28 cellular contexts compared by ENCODE assay signal in genomic region chr1:64234714-64235113, GRCh38. TPM values are rescaled to one million over a fixed set of nuclear protein-coding genes. Genes with fewer than 3 reads are reported as not detected.
"Had no signal": no experiment of that assay in that cellular context is flagged by ENCODE, and none has a peak within 500 bp of the region (broad histone marks: within the 10 kb centered on the region; RNA-seq: fewer than 3 reads in every experiment).

No MANE protein-coding gene starts in this region.

- H3K36me3 Mint-ChIP-seq: activated naive CD8-positive, alpha-beta T cell treated with anti-CD3 and anti-CD28 coated beads, Interleukin-2, amount 10 ng/mL, durations not matched to agents 7 days and 5 days had no signal

- H3K36me3 ChIP-seq: cardiac muscle cell, esophagus muscularis mucosa, heart right ventricle, left ventricle myocardium inferior, prostate gland, right atrium auricular region, thyroid gland had no signal

- H3K9me3 Mint-ChIP-seq: activated CD4-positive, alpha-beta T cell treated with anti-CD3 and anti-CD28 coated beads, Interleukin-2, amount 10 ng/mL, durations not matched to agents 7 days and 5 days; activated naive CD8-positive, alpha-beta T cell treated with anti-CD3 and anti-CD28 coated beads, Interleukin-2, amount 10 ng/mL, durations not matched to agents 7 days and 5 days; activated T-cell treated with anti-CD3 and anti-CD28 coated beads, Interleukin-2, amount 50 U/mL, for 24 hours; activated T-helper 2 cell treated with anti-CD3 and anti-CD28 coated beads, Interferon-gamma antibody, Interleukin-2, Interleukin-4, amounts not matched to agents 10 μg/mL and 5 μg/mL and 100 μg/mL, durations not matched to agents 14 hours and 24 hours and 36 hours; dendritic cell treated with granulocyte-macrophage colony-stimulating factor and Interleukin-4, amounts not matched to agents 40 ng/mL and 50 ng/mL, for 4 days had no signal

- H3K9me3 ChIP-seq: esophagus muscularis mucosa, heart right ventricle, left ventricle myocardium inferior, prostate gland, right atrium auricular region, thyroid gland had no signal

- H3K4me1 ChIP-seq: esophagus muscularis mucosa, heart right ventricle, left ventricle myocardium inferior, prostate gland, right atrium auricular region, thyroid gland had no signal

- DNase-seq: activated CD4-positive, alpha-beta T cell treated with anti-CD3 and anti-CD28 coated beads, Interleukin-2, amount 10 ng/mL, durations not matched to agents 7 days and 5 days; activated CD8-positive, alpha-beta T cell treated with anti-CD3 and anti-CD28 coated beads, Interleukin-2, amount 10 ng/mL, durations not matched to agents 7 days and 5 days; activated naive CD4-positive, alpha-beta T cell treated with Interleukin-2 at 50 U/mL for 16 hours; activated naive CD8-positive, alpha-beta T cell treated with anti-CD3 and anti-CD28 coated beads, Interleukin-2, amount 10 ng/mL, durations not matched to agents 7 days and 5 days; activated T-cell treated with anti-CD3 and anti-CD28 coated beads, Interleukin-2, amount 50 U/mL, for 24 hours; amygdala; effector CD8-positive, alpha-beta T cell; heart right ventricle; left ventricle myocardium inferior; stimulated activated CD4-positive, alpha-beta T cell treated with anti-CD3 and anti-CD28 coated beads, Interleukin-12 subunit alpha, Interleukin-12 subunit beta, amount 100 ng/mL, for 4 hours; stimulated activated CD4-positive, alpha-beta T cell treated with anti-CD3 and anti-CD28 coated beads, Interleukin-2, amount 100 ng/mL, for 24 hours; stimulated activated naive CD4-positive, alpha-beta T cell treated with Interleukin-2 at 50 U/mL for 16 hours; thyroid gland had no signal

- H3K27ac ChIP-seq: cardiac muscle cell, esophagus muscularis mucosa, heart right ventricle, left ventricle myocardium inferior, prostate gland, right atrium auricular region, thyroid gland had no signal

- ATAC-seq: activated CD4-positive, CD25-positive, alpha-beta regulatory T cell treated with anti-CD3 and anti-CD28 coated beads, Interleukin-2, amount 50 U/mL, for 24 hours; activated CD8-positive, alpha-beta T cell treated with anti-CD3 and anti-CD28 coated beads, Interleukin-2, amount 10 ng/mL, durations not matched to agents 7 days and 5 days; heart right ventricle had no signal

- H3K4me1 Mint-ChIP-seq: activated CD4-positive, alpha-beta T cell treated with anti-CD3 and anti-CD28 coated beads, Interleukin-2, amount 10 ng/mL, durations not matched to agents 7 days and 5 days; activated naive CD8-positive, alpha-beta T cell treated with anti-CD3 and anti-CD28 coated beads, Interleukin-2, amount 10 ng/mL, durations not matched to agents 7 days and 5 days had no signal

- H3K27ac Mint-ChIP-seq: activated CD4-positive, alpha-beta T cell treated with anti-CD3 and anti-CD28 coated beads, Interleukin-2, amount 10 ng/mL, durations not matched to agents 7 days and 5 days; activated CD8-positive, alpha-beta T cell treated with anti-CD3 and anti-CD28 coated beads, Interleukin-2, amount 10 ng/mL, durations not matched to agents 7 days and 5 days; activated naive CD8-positive, alpha-beta T cell treated with anti-CD3 and anti-CD28 coated beads, Interleukin-2, amount 10 ng/mL, durations not matched to agents 7 days and 5 days; activated T-cell treated with anti-CD3 and anti-CD28 coated beads, Interleukin-2, amount 50 U/mL, for 24 hours; activated T-helper 2 cell treated with anti-CD3 and anti-CD28 coated beads, Interferon-gamma antibody, Interleukin-2, Interleukin-4, amounts not matched to agents 10 μg/mL and 5 μg/mL and 100 μg/mL, durations not matched to agents 14 hours and 24 hours and 36 hours; dendritic cell treated with granulocyte-macrophage colony-stimulating factor and Interleukin-4, amounts not matched to agents 40 ng/mL and 50 ng/mL, for 4 days had no signal

- H3K4me3 ChIP-seq: cardiac muscle cell, esophagus muscularis mucosa, heart right ventricle, left ventricle myocardium inferior, prostate gland, right atrium auricular region, thyroid gland had no signal

- H3K27me3 Mint-ChIP-seq: dendritic cell treated with granulocyte-macrophage colony-stimulating factor and Interleukin-4, amounts not matched to agents 40 ng/mL and 50 ng/mL, for 4 days had no signal

- H3K27me3 ChIP-seq: cardiac muscle cell, esophagus muscularis mucosa, right atrium auricular region, thyroid gland had no signal

- H3K4me3 Mint-ChIP-seq: activated CD4-positive, alpha-beta T cell treated with anti-CD3 and anti-CD28 coated beads, Interleukin-2, amount 10 ng/mL, durations not matched to agents 7 days and 5 days; activated CD8-positive, alpha-beta T cell treated with anti-CD3 and anti-CD28 coated beads, Interleukin-2, amount 10 ng/mL, durations not matched to agents 7 days and 5 days; activated naive CD8-positive, alpha-beta T cell treated with anti-CD3 and anti-CD28 coated beads, Interleukin-2, amount 10 ng/mL, durations not matched to agents 7 days and 5 days; activated T-cell treated with anti-CD3 and anti-CD28 coated beads, Interleukin-2, amount 50 U/mL, for 24 hours; dendritic cell treated with granulocyte-macrophage colony-stimulating factor and Interleukin-4, amounts not matched to agents 40 ng/mL and 50 ng/mL, for 4 days; neural crest cell had no signal

RNA-seq across cellular contexts. Expression of gene UBE2U, which starts 31.3 kb away (rescaled TPM):
- total RNA-seq: activated CD4-positive, alpha-beta T cell treated with anti-CD3 and anti-CD28 coated beads, Interleukin-2, amount 10 ng/mL, durations not matched to agents 7 days and 5 days; activated CD8-positive, alpha-beta T cell treated with anti-CD3 and anti-CD28 coated beads, Interleukin-2, amount 10 ng/mL, durations not matched to agents 7 days and 5 days; activated naive CD8-positive, alpha-beta T cell treated with anti-CD3 and anti-CD28 coated beads, Interleukin-2, amount 10 ng/mL, durations not matched to agents 7 days and 5 days; activated T-helper 2 cell treated with anti-CD3 and anti-CD28 coated beads, Interferon-gamma antibody, Interleukin-2, Interleukin-4, amounts not matched to agents 10 μg/mL and 5 μg/mL and 100 μg/mL, durations not matched to agents 14 hours and 24 hours and 36 hours; cardiac muscle cell; endothelial cell of umbilical vein; esophagus muscularis mucosa; kidney epithelial cell; mammary epithelial cell; mononuclear cell; neural crest cell; omental fat pad; right atrium auricular region; subcutaneous adipose tissue; thyroid gland; urinary bladder had no signal
- polyA plus RNA-seq: cardiac muscle cell, endothelial cell of umbilical vein, heart right ventricle, mammary epithelial cell, urinary bladder had no signal
